9 cellular contexts compared by ENCODE assay signal in genomic region chr1:234848972-234849641, GRCh38.
A peak's percentile ranks its signal among the peaks of the same experiment; 100 is the strongest.
DNase-seq lines count a peak whose midpoint lies in the region; ATAC-seq and FAIRE-seq lines count a peak whose summit lies in the region.
"Had no signal": no experiment of that assay in that cellular context is flagged by ENCODE, and none has a peak within 500 bp of the region (broad histone marks: within the 10 kb centered on the region; RNA-seq: fewer than 3 reads in every experiment).

No MANE protein-coding gene starts in this region.

- H3K79me2 ChIP-seq in GM23248 (ENCODE audit: insufficient read depth), result no peaks in the 10 kb centered on the region

- H3K9ac ChIP-seq in GM23248 (no peak overlapping the region), skeletal muscle satellite cell (ENCODE audit: low read depth, low read length) (peak overlapping the region; percentile 19)

- ATAC-seq in GM21367 (IDR thresholded peaks at IDR 0.05; ENCODE audit: unreplicated experiment), result no peak
- no peak for ATAC-seq in HG02840 (IDR thresholded peaks at IDR 0.05; ENCODE audit: low FRiP score, unreplicated experiment)
- no peak for ATAC-seq in GM19452 (IDR thresholded peaks at IDR 0.05; ENCODE audit: unreplicated experiment)
- ATAC-seq: stimulated activated naive B cell treated with anti-CD40 and anti-IgM and Interleukin-4, amounts not matched to agents 10 μg/mL and 1 μg/mL and 100 μg/mL, for 72 hours had no signal

- H3K4me1 ChIP-seq in GM23248 (ENCODE audit: insufficient read depth) (peaks cover 10% of the 10 kb centered on the region), skeletal muscle satellite cell (ENCODE audit: control insufficient read depth, insufficient read depth, low read length) (peaks cover 46% of the 10 kb centered on the region)

- H3K36me3 ChIP-seq in GM23248 (ENCODE audit: low read depth), result no peaks in the 10 kb centered on the region
- H3K36me3 ChIP-seq in skeletal muscle satellite cell (ENCODE audit: insufficient read depth, low read length), result no peaks in the 10 kb centered on the region

- DNase-seq in GM23248 (peak; percentile 80), RCC 7860 (ENCODE audit: low spot score) (peak; percentile 92), fibroblast of peridontal ligament (ENCODE audit: extremely low read depth) (peak; percentile 76)
- DNase-seq: stimulated activated naive B cell treated with anti-CD40 and anti-IgM and Interleukin-4, amounts not matched to agents 10 μg/mL and 1 μg/mL and 100 μg/mL, for 72 hours had no signal

- H3K9me3 ChIP-seq in GM23248 (ENCODE audit: low read depth) (no peaks in the 10 kb centered on the region), skeletal muscle satellite cell (replicated peaks; ENCODE audit: low read length) (no peaks in the 10 kb centered on the region)

- no peaks in the 10 kb centered on the region for H4K20me1 ChIP-seq in GM23248 (ENCODE audit: insufficient read depth)

- WGBS in GM23248 (ENCODE audit: low coverage in 1 of 2, low lambda C conversion rate in 2 of 2, missing lambda C conversion rate in 2 of 2), 2 experiments, result 66 to 77% methylated on average over 6 of the region's 6 CpGs

- H2AFZ ChIP-seq in GM23248, result no peak overlapping the region

- H3K4me2 ChIP-seq in GM23248 (ENCODE audit: unreplicated experiment) (peak overlapping the region; percentile 19), skeletal muscle satellite cell (ENCODE audit: low read length) (peak overlapping the region; percentile 2)

- peak; percentile 98 for FAIRE-seq in RCC 7860 (lab: Jason Lieb, UNC)
- FAIRE-seq: colon had no signal

- in situ Hi-C loops in GM23248 (cut with MboI), result no loop called here

- H3K4me3 ChIP-seq in GM23248 (no peak overlapping the region), skeletal muscle satellite cell (ENCODE audit: low read length) (no peak overlapping the region)

- H3K27me3 ChIP-seq in GM23248 (replicated peaks; ENCODE audit: insufficient read depth), result no peaks in the 10 kb centered on the region
- no peaks in the 10 kb centered on the region for H3K27me3 ChIP-seq in skeletal muscle satellite cell (ENCODE audit: control insufficient read depth, insufficient read depth, low read length)

- H3K9me2 ChIP-seq in GM23248 (ENCODE audit: insufficient read depth), result no peaks in the 10 kb centered on the region

- H3F3A ChIP-seq in GM23248 (ENCODE audit: insufficient read depth), result peaks cover 3% of the 10 kb centered on the region; the same call in 1 of the 2 replicates

- H3K27ac ChIP-seq in GM23248, result no peak overlapping the region
